In the genomic region with DNA sequence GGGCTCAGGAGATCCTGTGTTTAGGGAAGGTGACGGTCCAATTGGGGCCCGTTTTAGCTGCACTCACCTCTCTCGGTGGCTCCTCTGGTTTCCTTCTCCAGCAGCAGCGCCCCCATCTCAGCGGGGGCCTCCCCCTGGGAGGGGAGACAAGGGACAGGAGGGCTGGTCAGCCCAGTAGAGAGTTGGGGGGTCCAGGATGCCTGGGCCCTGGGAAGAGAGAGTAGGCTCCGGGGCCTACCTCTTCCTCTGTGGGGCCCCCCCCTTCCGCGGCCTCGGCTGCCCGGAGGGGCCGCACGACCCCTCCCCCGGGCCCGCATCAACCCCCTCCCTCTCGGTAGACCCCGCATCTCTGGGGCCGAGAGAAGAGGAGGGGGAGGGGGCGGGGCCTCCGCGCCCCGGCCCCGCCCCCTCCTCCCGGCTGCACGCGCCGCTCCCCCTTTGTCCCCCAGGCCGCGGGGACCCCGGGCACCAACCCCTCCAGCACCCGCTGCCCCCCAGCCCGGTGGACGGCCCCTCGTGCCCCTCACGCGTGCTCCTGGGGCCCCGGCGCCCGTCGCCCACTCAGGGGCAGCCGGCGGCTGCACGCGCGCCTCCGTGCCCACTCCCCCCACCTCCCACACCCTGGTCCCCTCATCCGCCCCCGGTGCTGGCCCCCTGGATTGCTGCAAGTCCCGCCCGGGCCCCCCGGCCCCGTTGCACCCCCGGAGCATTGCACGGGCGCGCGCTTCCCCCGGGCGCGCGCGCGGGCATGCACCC, we compare ENCODE assay signal across 7 cellular contexts. TPM values are rescaled to one million over a fixed set of nuclear protein-coding genes. Genes with fewer than 3 reads are reported as not detected.
A peak's percentile ranks its signal among the peaks of the same experiment; 100 is the strongest.
DNase-seq lines count a peak whose midpoint lies in the region; ATAC-seq and TF ChIP-seq lines count a peak whose summit lies in the region.

No MANE protein-coding gene starts in this region.

- no peak for ATAC-seq in T-helper 17 cell
- ATAC-seq in HG03442 (IDR thresholded peaks at IDR 0.05; ENCODE audit: unreplicated experiment) = no peak

- H3K4me3 Mint-ChIP-seq in T-helper 17 cell = peak overlapping the region; percentile 94

- TF ChIP-seq CTCF in HFF-Myc (IDR thresholded peaks at IDR 0.05; ENCODE audit: low read depth, low read length, missing control alignments) (no peak), fibroblast of mammary gland (conservative IDR thresholded peaks at IDR 0.05; ENCODE audit: control insufficient read depth, insufficient read depth, low read depth, low read length) (no peak)

- H3K27me3 Mint-ChIP-seq in T-helper 17 cell = no peaks in the 10 kb centered on the region

- H3K4me3 ChIP-seq in HFF-Myc (replicated peaks; ENCODE audit: low read depth, low read length) = peak overlapping the region; percentile 65
- peak overlapping the region; percentile 95 for H3K4me3 ChIP-seq in fibroblast of mammary gland (ENCODE audit: control insufficient read depth, low read depth, low read length)

- H3K4me1 Mint-ChIP-seq in T-helper 17 cell = peaks cover 23% of the 10 kb centered on the region

- peaks cover 5% of the 10 kb centered on the region for H3K36me3 Mint-ChIP-seq in T-helper 17 cell (ENCODE audit: low read depth)

- H3K27ac Mint-ChIP-seq in T-helper 17 cell = peak overlapping the region; percentile 91

- H3K9me3 ChIP-seq in T-helper 17 cell (ENCODE audit: control insufficient read depth, low read length, poor library complexity, severe bottlenecking) = no peaks in the 10 kb centered on the region

- no peak for DNase-seq in HFF-Myc (ENCODE audit: extremely low read depth, low read depth)
- DNase-seq in T-helper 17 cell = peak in 1 of 3 donors; percentile 31
- no peak for DNase-seq in fibroblast of mammary gland (ENCODE audit: low read depth)
- DNase-seq in putamen (ENCODE audit: low spot score) = peak; percentile 25
- DNase-seq in CD1c-positive myeloid dendritic cell (ENCODE audit: extremely low spot score) = no peak
- DNase-seq in COLO668 (lab: John Stamatoyannopoulos, UW; ENCODE audit: unreplicated experiment) = no peak

RNA-seq across cellular contexts. Expression of a gene that starts 0.5 kb away (rescaled TPM):
- 10 to 100 TPM; 40.4 to 46.2 TPM for total RNA-seq in T-helper 17 cell

RNA-seq across cellular contexts. Expression of a gene that starts 4.9 kb away (rescaled TPM):
- total RNA-seq in T-helper 17 cell = under 1 TPM; 0.50 to 0.96 TPM

RNA-seq across cellular contexts. Expression of a gene that starts 18.2 kb away (rescaled TPM):
- total RNA-seq in T-helper 17 cell = under 1 TPM; 0.10 to 0.13 TPM

RNA-seq across cellular contexts. Expression of a gene that starts 30.5 kb away (rescaled TPM):
- total RNA-seq in T-helper 17 cell = 1 to 10 TPM in 1 of 2 donors, not detected in 1; 2.1 TPM

RNA-seq across cellular contexts. Expression of a gene that starts 34.4 kb away (rescaled TPM):
- 10 to 100 TPM; 27.1 to 29.6 TPM for total RNA-seq in T-helper 17 cell
